Comparison of ENCODE assay signal across 18 cellular contexts in genomic region chr10:78780551-78780961, GRCh38.
"Had no signal": no experiment of that assay in that cellular context is flagged by ENCODE, and none has a peak within 500 bp of the region (broad histone marks: within the 10 kb centered on the region; RNA-seq: fewer than 3 reads in every experiment).

No MANE protein-coding gene starts in this region.

- H3K4me3 ChIP-seq: esophagus squamous epithelium, left lung had no signal

- H3K27me3 ChIP-seq: left lung, neutrophil had no signal

- DNase-seq: activated CD4-positive, alpha-beta memory T cell treated with anti-CD3 and anti-CD28 coated beads, Interleukin-2, amount 10 ng/mL, durations not matched to agents 7 days and 5 days; activated CD4-positive, alpha-beta T cell treated with anti-CD3 and anti-CD28 coated beads for 36 hours; activated CD8-positive, alpha-beta memory T cell treated with anti-CD3 and anti-CD28 coated beads, Interleukin-2, amount 10 ng/mL, durations not matched to agents 7 days and 5 days; amniotic stem cell; effector CD8-positive, alpha-beta T cell; esophagus squamous epithelium; hippocampal formation; left lung; stimulated activated CD4-positive, alpha-beta T cell treated with anti-CD3 and anti-CD28 coated beads, Interleukin-2, amount 100 ng/mL, for 48 hours; SW 1271; T-helper 2 cell; trophoblast cell; WERI-Rb-1 had no signal

- H3K9me3 ChIP-seq: esophagus squamous epithelium, left lung, neutrophil had no signal

- H3K4me1 ChIP-seq: parathyroid adenoma had no signal

- H3K79me2 ChIP-seq: parathyroid adenoma had no signal

- ATAC-seq: activated CD4-positive, alpha-beta T cell treated with anti-CD3 and anti-CD28 coated beads for 36 hours; activated CD8-positive, alpha-beta memory T cell treated with anti-CD3 and anti-CD28 coated beads, Interleukin-2, amount 10 ng/mL, durations not matched to agents 7 days and 5 days; left lung; naive thymus-derived CD8-positive, alpha-beta T cell had no signal

- H2AFZ ChIP-seq: parathyroid adenoma had no signal

- H3K27ac ChIP-seq: esophagus squamous epithelium, left lung, neutrophil, parathyroid adenoma, WERI-Rb-1 had no signal

- H3K9ac ChIP-seq: parathyroid adenoma had no signal

- FAIRE-seq: endothelial cell of umbilical vein, keratinocyte had no signal

- H3K36me3 ChIP-seq: esophagus squamous epithelium, left lung, neutrophil, WERI-Rb-1 had no signal
